In the genomic region with DNA sequence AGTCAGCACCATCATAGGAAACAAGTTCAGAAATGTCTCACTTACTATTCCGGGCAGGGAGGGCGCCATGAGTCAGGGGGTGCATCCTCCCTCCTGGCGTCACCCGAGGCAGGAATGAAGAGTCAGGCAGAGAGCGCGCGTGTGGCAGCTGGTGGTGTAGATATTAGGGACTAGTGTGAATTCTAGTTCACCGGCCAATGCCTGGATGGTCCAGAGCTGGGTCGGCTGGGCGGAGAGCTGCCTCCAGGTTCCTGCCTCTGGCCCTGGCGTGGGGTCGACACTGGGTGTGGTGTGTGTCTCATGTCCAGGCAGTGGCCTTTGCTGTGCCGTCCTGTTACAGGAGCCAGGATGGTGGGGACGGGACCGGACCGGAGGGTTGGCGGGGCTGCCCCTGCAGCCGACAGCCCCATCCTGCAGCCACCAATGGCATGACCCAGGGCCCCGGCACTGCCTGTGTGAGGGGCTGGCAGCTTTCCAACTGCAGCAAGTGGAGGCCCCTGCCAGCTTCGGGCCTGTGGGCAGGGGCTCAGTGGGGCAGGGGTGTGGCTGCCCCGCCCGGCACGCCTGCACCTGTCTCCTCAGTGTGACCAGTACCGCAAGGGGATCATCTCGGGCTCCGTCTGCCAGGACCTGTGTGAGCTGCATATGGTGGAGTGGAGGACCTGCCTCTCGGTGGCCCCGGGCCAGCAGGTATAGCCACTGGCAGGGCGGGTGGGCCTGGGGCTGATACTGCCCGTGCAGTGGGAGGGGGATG, we compare ENCODE assay signal across 10 cellular contexts. TPM values are rescaled to one million over a fixed set of nuclear protein-coding genes. Genes with fewer than 3 reads are reported as not detected.
A peak's percentile ranks its signal among the peaks of the same experiment; 100 is the strongest.
DNase-seq lines count a peak whose midpoint lies in the region; FAIRE-seq and TF ChIP-seq lines count a peak whose summit lies in the region.
"Had no signal": no experiment of that assay in that cellular context is flagged by ENCODE, and none has a peak within 500 bp of the region (broad histone marks: within the 10 kb centered on the region; RNA-seq: fewer than 3 reads in every experiment).

No MANE protein-coding gene starts in this region.

- intact Hi-C loops in prostate gland (cut with DNase I): loop anchor here (10.0 kb wide), 1 partner anchor 123 kb away; a partner anchor contains a TSS

- peaks cover 9% of the 10 kb centered on the region for H3K27me3 Mint-ChIP-seq in HFFc6 (ENCODE audit: insufficient read depth)
- H3K27me3 Mint-ChIP-seq in astrocyte (ENCODE audit: low read depth, unreplicated experiment): no peaks in the 10 kb centered on the region
- no peaks in the 10 kb centered on the region for H3K27me3 Mint-ChIP-seq in nephron progenitor cell (ENCODE audit: low read depth, poor library complexity)
- H3K27me3 Mint-ChIP-seq: stimulated activated naive CD8-positive, alpha-beta T cell treated with anti-CD3 and anti-CD28 coated beads, Interleukin-15, amount 100 ng/mL, for 72 hours had no signal

- H3K4me3 ChIP-seq in astrocyte (ENCODE audit: insufficient read depth, low read depth, low read length) (no peak overlapping the region), prostate gland (no peak overlapping the region)
- H3K4me3 ChIP-seq: left lung had no signal

- peaks cover 59% of the 10 kb centered on the region for H4K20me1 ChIP-seq in astrocyte (ENCODE audit: insufficient read depth, low read length)

- H3K9me3 Mint-ChIP-seq in HFFc6 (no peaks in the 10 kb centered on the region), astrocyte (ENCODE audit: unreplicated experiment) (no peaks in the 10 kb centered on the region), nephron progenitor cell (no peaks in the 10 kb centered on the region)
- H3K9me3 Mint-ChIP-seq: activated T-helper 1 cell treated with anti-CD3 and anti-CD28 coated beads, Interleukin-12 subunit alpha, Interleukin-12 subunit beta, Interleukin-2, Interleukin-4 antibody, amounts not matched to agents 30 ng/mL and 10 ng/mL and 1 ng/mL, durations not matched to agents 14 hours and 24 hours and 36 hours; stimulated activated naive CD8-positive, alpha-beta T cell treated with anti-CD3 and anti-CD28 coated beads, Interleukin-15, amount 100 ng/mL, for 72 hours had no signal

- TF ChIP-seq CTCF in HFFc6 (IDR thresholded peaks at IDR 0.05) (0 out of 2 replicates have a peak, but pooled peaks have one; percentile 6), astrocyte (IDR thresholded peaks at IDR 0.05; ENCODE audit: insufficient read depth, low read depth, low read length) (no peak), nephron progenitor cell (IDR thresholded peaks at IDR 0.05) (no peak), prostate gland (IDR thresholded peaks at IDR 0.05) (no peak)

- H3K4me1 Mint-ChIP-seq in HFFc6 (ENCODE audit: low read depth): peaks cover 28% of the 10 kb centered on the region
- peaks cover 13% of the 10 kb centered on the region for H3K4me1 Mint-ChIP-seq in astrocyte (ENCODE audit: low read depth, unreplicated experiment)
- peaks cover 31% of the 10 kb centered on the region for H3K4me1 Mint-ChIP-seq in nephron progenitor cell

- peaks cover 31% of the 10 kb centered on the region for H3K79me2 ChIP-seq in astrocyte (ENCODE audit: insufficient read depth, low read length)

- peak overlapping the region; percentile 46 for H3K27ac ChIP-seq in astrocyte (ENCODE audit: low read depth, low read length)
- peak overlapping the region in 1 of 2 donors; percentile 27 for H3K27ac ChIP-seq in prostate gland

- H3K4me3 Mint-ChIP-seq in HFFc6 (no peak overlapping the region), astrocyte (ENCODE audit: unreplicated experiment) (no peak overlapping the region), nephron progenitor cell (no peak overlapping the region)
- H3K4me3 Mint-ChIP-seq: activated T-helper 1 cell treated with anti-CD3 and anti-CD28 coated beads, Interleukin-12 subunit alpha, Interleukin-12 subunit beta, Interleukin-2, Interleukin-4 antibody, amounts not matched to agents 30 ng/mL and 10 ng/mL and 1 ng/mL, durations not matched to agents 14 hours and 24 hours and 36 hours; stimulated activated naive CD8-positive, alpha-beta T cell treated with anti-CD3 and anti-CD28 coated beads, Interleukin-15, amount 100 ng/mL, for 72 hours had no signal

- H3K36me3 ChIP-seq in astrocyte (ENCODE audit: insufficient read depth, low read length) (peaks cover 21% of the 10 kb centered on the region), prostate gland (peaks cover 0 to 5% of the 10 kb centered on the region in 2 donors)

- no peak for FAIRE-seq in astrocyte (lab: Jason Lieb, UNC)

- WGBS in prostate gland: 66% methylated on average over 30 of the region's 30 CpGs

- H3K4me1 ChIP-seq in astrocyte (ENCODE audit: insufficient read depth, low read length) (peaks cover 32% of the 10 kb centered on the region), prostate gland (replicated peaks) (peaks cover 6% of the 10 kb centered on the region)

- DNase-seq in HFFc6 (peak; percentile 76), astrocyte (ENCODE audit: low read depth) (peak; percentile 80), nephron progenitor cell (no peak), LoVo (ENCODE audit: low spot score) (no peak), prostate gland (ENCODE audit: low spot score) (no peak), NCI-H1694 (lab: John Stamatoyannopoulos, UW) (no peak)
- DNase-seq: NCI-H187; stimulated activated naive CD8-positive, alpha-beta T cell treated with anti-CD3 and anti-CD28 coated beads, Interleukin-15, amount 100 ng/mL, for 72 hours had no signal

- H3K9ac ChIP-seq in astrocyte (ENCODE audit: low read length): peak overlapping the region; percentile 17

- no peaks in the 10 kb centered on the region for H3K27me3 ChIP-seq in astrocyte (ENCODE audit: insufficient read depth, low read length)
- no peaks in the 10 kb centered on the region for H3K27me3 ChIP-seq in prostate gland (replicated peaks; ENCODE audit: insufficient read depth)

- no peaks in the 10 kb centered on the region for H3K9me3 ChIP-seq in astrocyte (ENCODE audit: insufficient read depth, low read depth, low read length)
- H3K9me3 ChIP-seq in prostate gland: no peaks in the 10 kb centered on the region
- H3K9me3 ChIP-seq: left lung had no signal

- no peak for TF ChIP-seq POLR2A in prostate gland (IDR thresholded peaks at IDR 0.05)

- peak overlapping the region; percentile 58 for H3K27ac Mint-ChIP-seq in HFFc6
- peak overlapping the region; percentile 29 for H3K27ac Mint-ChIP-seq in astrocyte (ENCODE audit: unreplicated experiment)
- peak overlapping the region; percentile 72 for H3K27ac Mint-ChIP-seq in nephron progenitor cell
- H3K27ac Mint-ChIP-seq: activated T-helper 1 cell treated with anti-CD3 and anti-CD28 coated beads, Interleukin-12 subunit alpha, Interleukin-12 subunit beta, Interleukin-2, Interleukin-4 antibody, amounts not matched to agents 30 ng/mL and 10 ng/mL and 1 ng/mL, durations not matched to agents 14 hours and 24 hours and 36 hours had no signal

- no peak overlapping the region for H2AFZ ChIP-seq in astrocyte (ENCODE audit: low read depth, low read length)

- peaks cover 17% of the 10 kb centered on the region for H3K36me3 Mint-ChIP-seq in HFFc6 (ENCODE audit: low read depth)
- peaks cover 8% of the 10 kb centered on the region for H3K36me3 Mint-ChIP-seq in astrocyte (ENCODE audit: low read depth, unreplicated experiment)
- peaks cover 25% of the 10 kb centered on the region for H3K36me3 Mint-ChIP-seq in nephron progenitor cell (ENCODE audit: low read depth)

- H3K4me2 ChIP-seq in astrocyte (ENCODE audit: low read length): peak overlapping the region; percentile 59

RNA-seq across cellular contexts. Expression of a gene that starts 9.1 kb away (rescaled TPM):
- not detected for total RNA-seq in HFFc6 (2021; fragmentation: NEBNext Ultra II Directional; extraction: Animal tissue kit (Norgen Biotek cat#: 25700))
- 22.4 and 23.2 TPM in 2 replicates for total RNA-seq in astrocyte
- 10 to 100 TPM; 18.9 to 27.8 TPM for total RNA-seq in prostate gland

RNA-seq across cellular contexts. Expression of a gene that starts 21.2 kb away (rescaled TPM):
- total RNA-seq in HFFc6 (2021; fragmentation: NEBNext Ultra II Directional; extraction: Animal tissue kit (Norgen Biotek cat#: 25700)): not detected
- not detected in 2 replicates for total RNA-seq in astrocyte
- 10 to 100 TPM in 1 of 2 donors, 1 to 10 TPM in 1; 3.9 to 14.8 TPM for total RNA-seq in prostate gland

RNA-seq across cellular contexts. Expression of a gene that starts 26.8 kb away (rescaled TPM):
- total RNA-seq in HFFc6 (2021; fragmentation: NEBNext Ultra II Directional; extraction: Animal tissue kit (Norgen Biotek cat#: 25700)): not detected
- total RNA-seq in astrocyte: not detected in 2 replicates
- total RNA-seq in prostate gland: 10 to 100 TPM in 1 of 2 donors, 1 to 10 TPM in 1; 7.8 to 16.2 TPM
- total RNA-seq: activated T-helper 1 cell treated with anti-CD3 and anti-CD28 coated beads, Interleukin-12 subunit alpha, Interleukin-12 subunit beta, Interleukin-2, Interleukin-4 antibody, amounts not matched to agents 30 ng/mL and 10 ng/mL and 1 ng/mL, durations not matched to agents 14 hours and 24 hours and 36 hours had no signal

RNA-seq across cellular contexts. Expression of a gene that starts 34.3 kb away (rescaled TPM):
- total RNA-seq in HFFc6 (2021; fragmentation: NEBNext Ultra II Directional; extraction: Animal tissue kit (Norgen Biotek cat#: 25700)): 10 to 100 TPM; 48.7 to 58.4 (median 54.8) TPM
- total RNA-seq in astrocyte (30.8 and 38.0 TPM in 2 replicates), prostate gland (10 to 100 TPM; 44.9 to 50.0 TPM)

RNA-seq across cellular contexts. Expression of a gene that starts 36.5 kb away (rescaled TPM):
- total RNA-seq in HFFc6 (2021; fragmentation: NEBNext Ultra II Directional; extraction: Animal tissue kit (Norgen Biotek cat#: 25700)): not detected
- total RNA-seq in astrocyte (not detected in 2 replicates), prostate gland (not detected)
- total RNA-seq: activated T-helper 1 cell treated with anti-CD3 and anti-CD28 coated beads, Interleukin-12 subunit alpha, Interleukin-12 subunit beta, Interleukin-2, Interleukin-4 antibody, amounts not matched to agents 30 ng/mL and 10 ng/mL and 1 ng/mL, durations not matched to agents 14 hours and 24 hours and 36 hours; left lung had no signal

Comparison
In these comparisons a context has a peak if more than half of its experiments do, and no peak if none do; other contexts are left out.
1. DNase-seq: peak in HFFc6 (single experiment) and astrocyte (single experiment); none in nephron progenitor cell (single experiment), LoVo (single experiment), prostate gland (single experiment) and NCI-H1694 (single experiment).
2. RNA of a gene that starts 9.1 kb away (total RNA-seq): 18.9 to 27.8 TPM in prostate gland and 22.4 to 23.2 TPM in astrocyte; not detected in HFFc6; every median in the first group is over 10 times any median in the second.
3. Peak in every context shown above with its lines, with median percentiles within 50 percentile points of each other: H3K27ac Mint-ChIP-seq.